Comparison of ENCODE assay signal across 1 cellular context in the genomic region with DNA sequence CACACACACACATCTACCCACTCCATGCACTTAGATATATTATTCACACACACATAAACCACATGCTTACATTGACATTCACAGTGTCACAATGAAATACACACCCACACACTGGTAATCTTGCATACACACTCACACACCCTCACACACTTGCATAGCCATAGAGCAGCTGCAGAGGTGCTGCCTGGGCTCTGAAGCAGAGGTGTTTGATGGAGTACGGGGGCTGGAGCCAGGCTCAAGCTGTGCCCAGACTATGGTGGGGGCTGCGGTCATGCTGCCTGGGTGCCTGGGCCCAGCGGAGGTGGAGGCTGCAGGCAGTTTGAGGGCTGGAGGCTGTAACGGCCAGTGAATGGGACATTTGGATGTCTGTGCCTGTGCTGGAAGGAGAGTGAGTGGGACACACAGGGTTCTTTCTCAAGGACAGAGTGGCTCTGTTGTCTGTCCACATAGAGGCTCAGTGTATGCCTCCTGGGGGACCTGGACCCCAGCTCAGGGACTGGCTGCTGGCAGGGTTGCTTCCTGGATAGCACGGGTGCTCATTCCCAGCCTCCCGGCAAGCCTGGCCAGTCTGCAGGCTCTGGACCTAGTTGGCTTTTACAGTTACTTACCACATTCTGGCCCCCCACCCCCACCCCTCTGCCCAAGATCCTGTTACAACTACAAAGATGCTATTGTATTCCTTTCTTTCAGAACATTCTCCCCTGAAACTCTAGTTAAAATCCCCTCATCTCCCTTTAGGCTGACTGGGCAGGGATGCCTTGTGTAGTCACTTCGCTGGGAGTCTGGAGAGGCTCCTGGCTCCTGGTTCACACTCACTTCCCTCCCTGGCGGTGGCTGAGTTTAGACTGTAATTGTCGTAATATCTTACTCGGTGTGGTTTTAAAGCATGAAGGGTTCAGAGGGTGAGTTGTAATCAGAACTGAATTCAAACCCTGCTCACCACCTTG.
TF ChIP-seq lines count a peak whose summit lies in the region.

No MANE protein-coding gene starts in this region.

TF ChIP-seq in H1, 55 proteins besides CTCF, POLR2A, EP300 and RAD21:
- TF ChIP-seq RFX5 (IDR thresholded peaks at IDR 0.05; ENCODE audit: borderline replicate concordance, low read depth, low read length) (no peak), EGR1 (IDR thresholded peaks at IDR 0.05; ENCODE audit: borderline replicate concordance, low read depth, low read length) (no peak), BRCA1 (IDR thresholded peaks at IDR 0.05; ENCODE audit: low read depth, low read length) (no peak), NRF1 (IDR thresholded peaks at IDR 0.05; ENCODE audit: low read depth, low read length) (no peak), HDAC6 (IDR thresholded peaks at IDR 0.05; ENCODE audit: low read depth, low read length) (no peak), TBP (IDR thresholded peaks at IDR 0.05; ENCODE audit: low read depth, low read length) (no peak), CHD7 (IDR thresholded peaks at IDR 0.05; ENCODE audit: insufficient replicate concordance, low read length) (no peak), SRF (IDR thresholded peaks at IDR 0.05; ENCODE audit: low read depth, low read length) (no peak), JUN (IDR thresholded peaks at IDR 0.05; ENCODE audit: low read depth, low read length) (no peak), KDM5A (IDR thresholded peaks at IDR 0.05; ENCODE audit: low read length) (no peak), CEBPB (IDR thresholded peaks at IDR 0.05; ENCODE audit: low read depth, low read length) (no peak), RXRA (IDR thresholded peaks at IDR 0.05; ENCODE audit: insufficient read depth, low read depth, low read length) (no peak), YY1 (IDR thresholded peaks at IDR 0.05; ENCODE audit: low read depth, low read length) (no peak), TAF1 (IDR thresholded peaks at IDR 0.05; ENCODE audit: low read depth, low read length) (no peak)
- TF ChIP-seq, protein P1, sequence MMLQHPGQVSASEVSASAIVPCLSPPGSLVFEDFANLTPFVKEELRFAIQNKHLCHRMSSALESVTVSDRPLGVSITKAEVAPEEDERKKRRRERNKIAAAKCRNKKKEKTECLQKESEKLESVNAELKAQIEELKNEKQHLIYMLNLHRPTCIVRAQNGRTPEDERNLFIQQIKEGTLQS (IDR thresholded peaks at IDR 0.05; ENCODE audit: insufficient read depth, low read depth, low read length), result no peak
- TF ChIP-seq, protein P2, sequence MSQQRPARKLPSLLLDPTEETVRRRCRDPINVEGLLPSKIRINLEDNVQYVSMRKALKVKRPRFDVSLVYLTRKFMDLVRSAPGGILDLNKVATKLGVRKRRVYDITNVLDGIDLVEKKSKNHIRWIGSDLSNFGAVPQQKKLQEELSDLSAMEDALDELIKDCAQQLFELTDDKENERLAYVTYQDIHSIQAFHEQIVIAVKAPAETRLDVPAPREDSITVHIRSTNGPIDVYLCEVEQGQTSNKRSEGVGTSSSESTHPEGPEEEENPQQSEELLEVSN (IDR thresholded peaks at IDR 0.05), result no peak
